Comparison of ENCODE assay signal across 8 cellular contexts in the genomic region with DNA sequence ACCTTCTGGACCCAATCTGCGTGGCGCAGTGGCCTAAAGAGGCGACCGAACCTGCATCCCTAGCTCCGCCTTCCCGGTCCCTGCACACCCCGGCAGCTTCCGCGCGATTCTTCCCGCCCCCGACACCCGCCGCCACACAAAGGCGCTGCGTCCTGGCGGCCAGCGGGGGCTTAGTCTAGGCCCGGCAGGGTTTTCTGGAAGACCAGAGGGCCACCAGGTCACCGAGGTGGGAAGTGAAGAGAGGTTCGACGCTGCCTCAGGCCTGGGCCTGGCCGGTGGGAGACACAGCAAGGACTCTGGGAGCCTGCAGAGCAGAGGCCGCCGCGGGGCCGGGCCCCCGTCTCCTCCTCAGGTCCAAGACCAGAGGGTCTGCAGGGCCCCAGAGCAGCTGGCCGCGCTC.
A peak's percentile ranks its signal among the peaks of the same experiment; 100 is the strongest.
DNase-seq lines count a peak whose midpoint lies in the region; ATAC-seq and TF ChIP-seq lines count a peak whose summit lies in the region.

No MANE protein-coding gene starts in this region.

- peaks cover 6 to 7% of the 10 kb centered on the region in 2 donors for H3K4me1 ChIP-seq in duodenal mucosa (ENCODE audit: control insufficient read depth in 1 of 2, insufficient read depth in 2 of 2, low read length in 2 of 2)
- H3K4me1 ChIP-seq in neural progenitor cell: peaks cover 33% of the 10 kb centered on the region

- H4K20me1 ChIP-seq in neural progenitor cell (ENCODE audit: low read depth): no peaks in the 10 kb centered on the region

- peak; percentile 27 for DNase-seq in activated CD4-positive, alpha-beta T cell treated with anti-CD3 and anti-CD28 coated beads for 1 hour
- DNase-seq in neural progenitor cell (ENCODE audit: low spot score) (peak; percentile 68), NAMALWA (ENCODE audit: low spot score) (no peak), NCI-H187 treated with DMSO at 0.1 percent for 48 hours (lab: John Stamatoyannopoulos, UW) (no peak), NCI-H82 (lab: John Stamatoyannopoulos, UW) (no peak)

- peaks cover 18% of the 10 kb centered on the region for H3K27me3 Mint-ChIP-seq in neural progenitor cell (ENCODE audit: insufficient read depth, low read depth)

- peak overlapping the region; percentile 62 for H3K4me2 ChIP-seq in neural progenitor cell

- peak overlapping the region; percentile 89 for H2AFZ ChIP-seq in neural progenitor cell (replicated peaks)

- peak; percentile 62 for TF ChIP-seq POLR2A in GM18951 (IDR thresholded peaks at IDR 0.05; ENCODE audit: extremely low read depth, insufficient read depth, insufficient read length)

- no peak for TF ChIP-seq CTCF in neural progenitor cell (IDR thresholded peaks at IDR 0.05)

- H3K36me3 Mint-ChIP-seq in neural progenitor cell: no peaks in the 10 kb centered on the region

- peaks cover 5% of the 10 kb centered on the region for H3K9me3 Mint-ChIP-seq in neural progenitor cell

- in situ Hi-C loops in GM18951 (cut with MboI; ENCODE audit: low sequenced_read_pairs, unreplicated experiment): loop anchor here (25.0 kb wide), 1 partner anchor 245 kb away; no protein-coding TSS in a partner anchor

- H3K27ac ChIP-seq in duodenal mucosa (ENCODE audit: low read depth, low read length) (no peak overlapping the region), neural progenitor cell (no peak overlapping the region)

- peak overlapping the region; percentile 66 to 84 for H3K9ac ChIP-seq in duodenal mucosa (ENCODE audit: low read depth in 1 of 2, low read length in 2 of 2)
- no peak overlapping the region for H3K9ac ChIP-seq in neural progenitor cell

- no peak overlapping the region for H3K27ac Mint-ChIP-seq in neural progenitor cell

- peaks cover 24% of the 10 kb centered on the region for H3K4me1 Mint-ChIP-seq in neural progenitor cell

- H3F3A ChIP-seq in neural progenitor cell (ENCODE audit: low read depth): peaks cover 41% of the 10 kb centered on the region

- ATAC-seq in GM21390 (IDR thresholded peaks at IDR 0.05; ENCODE audit: unreplicated experiment): no peak

- H3K9me3 ChIP-seq in duodenal mucosa (ENCODE audit: control insufficient read depth in 1 of 2, low read length in 2 of 2): no peaks in the 10 kb centered on the region
- H3K9me3 ChIP-seq in neural progenitor cell (ENCODE audit: low read depth): no peaks in the 10 kb centered on the region

- H3K79me2 ChIP-seq in neural progenitor cell (ENCODE audit: low read depth): no peaks in the 10 kb centered on the region

- no peaks in the 10 kb centered on the region for H3K36me3 ChIP-seq in duodenal mucosa (ENCODE audit: control insufficient read depth in 1 of 2, insufficient read depth in 2 of 2, low read length in 2 of 2)
- H3K36me3 ChIP-seq in neural progenitor cell: no peaks in the 10 kb centered on the region

- H3K4me3 Mint-ChIP-seq in neural progenitor cell: no peak overlapping the region

- H3K4me3 ChIP-seq in duodenal mucosa (ENCODE audit: low read depth in 1 of 2, low read length in 2 of 2): peak overlapping the region; percentile 74 to 77
- H3K4me3 ChIP-seq in neural progenitor cell: peak overlapping the region; percentile 26

- H3K27me3 ChIP-seq in duodenal mucosa (ENCODE audit: control insufficient read depth in 1 of 2, insufficient read depth in 2 of 2, low read length in 2 of 2): no peaks in the 10 kb centered on the region
- H3K27me3 ChIP-seq in neural progenitor cell: peaks cover 13% of the 10 kb centered on the region

Comparison
In these comparisons a context has a peak if more than half of its experiments do, and no peak if none do; other contexts are left out.
1. DNase-seq: peak in activated CD4-positive, alpha-beta T cell treated with anti-CD3 and anti-CD28 coated beads for 1 hour (single experiment) and neural progenitor cell (single experiment); none in NAMALWA (single experiment), NCI-H187 treated with DMSO at 0.1 percent for 48 hours (single experiment) and NCI-H82 (single experiment).